1 cellular context compared by ENCODE assay signal in the genomic region with DNA sequence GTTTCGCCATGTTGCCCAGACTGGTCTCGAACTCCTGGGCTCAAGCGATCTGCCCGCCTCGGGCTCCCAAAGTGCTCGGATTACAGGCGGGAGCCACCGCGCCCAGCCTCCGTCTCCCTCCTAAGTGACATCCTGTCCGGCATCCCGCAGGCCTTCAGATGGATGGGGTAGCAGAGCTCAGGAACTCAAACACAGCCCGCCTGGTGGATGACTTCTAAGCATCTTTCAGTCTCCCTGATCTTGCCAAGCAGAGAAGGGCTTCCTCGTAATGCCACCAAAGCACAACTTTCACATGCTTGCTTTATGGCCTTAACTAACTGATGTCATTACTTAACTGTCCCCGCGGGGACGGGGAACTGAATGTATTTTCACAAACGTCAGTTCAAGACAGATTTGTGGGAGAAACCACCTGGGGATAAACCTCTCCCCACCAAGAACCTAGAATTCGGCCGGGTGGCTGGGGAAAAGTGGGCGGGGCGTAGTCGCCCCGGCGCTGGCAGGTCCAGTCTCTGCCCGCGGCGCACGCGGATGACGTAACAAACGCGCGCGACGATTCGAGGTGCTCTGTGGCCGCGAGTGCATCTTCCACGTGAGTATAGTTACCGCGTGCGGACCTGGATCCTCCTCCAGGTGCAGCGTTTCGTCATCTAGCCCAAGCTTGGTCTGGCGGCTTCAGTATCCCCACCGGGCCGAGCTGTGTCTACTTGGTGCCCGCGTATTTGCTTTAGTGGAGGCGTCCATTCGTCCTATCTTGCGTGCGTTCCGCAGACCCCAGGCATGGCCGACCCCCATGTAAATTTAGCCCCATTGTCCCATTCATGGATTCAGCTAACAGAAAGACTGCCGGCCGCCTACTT.
TF ChIP-seq lines count a peak whose summit lies in the region.

A gene with protein sequence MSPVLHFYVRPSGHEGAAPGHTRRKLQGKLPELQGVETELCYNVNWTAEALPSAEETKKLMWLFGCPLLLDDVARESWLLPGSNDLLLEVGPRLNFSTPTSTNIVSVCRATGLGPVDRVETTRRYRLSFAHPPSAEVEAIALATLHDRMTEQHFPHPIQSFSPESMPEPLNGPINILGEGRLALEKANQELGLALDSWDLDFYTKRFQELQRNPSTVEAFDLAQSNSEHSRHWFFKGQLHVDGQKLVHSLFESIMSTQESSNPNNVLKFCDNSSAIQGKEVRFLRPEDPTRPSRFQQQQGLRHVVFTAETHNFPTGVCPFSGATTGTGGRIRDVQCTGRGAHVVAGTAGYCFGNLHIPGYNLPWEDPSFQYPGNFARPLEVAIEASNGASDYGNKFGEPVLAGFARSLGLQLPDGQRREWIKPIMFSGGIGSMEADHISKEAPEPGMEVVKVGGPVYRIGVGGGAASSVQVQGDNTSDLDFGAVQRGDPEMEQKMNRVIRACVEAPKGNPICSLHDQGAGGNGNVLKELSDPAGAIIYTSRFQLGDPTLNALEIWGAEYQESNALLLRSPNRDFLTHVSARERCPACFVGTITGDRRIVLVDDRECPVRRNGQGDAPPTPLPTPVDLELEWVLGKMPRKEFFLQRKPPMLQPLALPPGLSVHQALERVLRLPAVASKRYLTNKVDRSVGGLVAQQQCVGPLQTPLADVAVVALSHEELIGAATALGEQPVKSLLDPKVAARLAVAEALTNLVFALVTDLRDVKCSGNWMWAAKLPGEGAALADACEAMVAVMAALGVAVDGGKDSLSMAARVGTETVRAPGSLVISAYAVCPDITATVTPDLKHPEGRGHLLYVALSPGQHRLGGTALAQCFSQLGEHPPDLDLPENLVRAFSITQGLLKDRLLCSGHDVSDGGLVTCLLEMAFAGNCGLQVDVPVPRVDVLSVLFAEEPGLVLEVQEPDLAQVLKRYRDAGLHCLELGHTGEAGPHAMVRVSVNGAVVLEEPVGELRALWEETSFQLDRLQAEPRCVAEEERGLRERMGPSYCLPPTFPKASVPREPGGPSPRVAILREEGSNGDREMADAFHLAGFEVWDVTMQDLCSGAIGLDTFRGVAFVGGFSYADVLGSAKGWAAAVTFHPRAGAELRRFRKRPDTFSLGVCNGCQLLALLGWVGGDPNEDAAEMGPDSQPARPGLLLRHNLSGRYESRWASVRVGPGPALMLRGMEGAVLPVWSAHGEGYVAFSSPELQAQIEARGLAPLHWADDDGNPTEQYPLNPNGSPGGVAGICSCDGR (N-terminal part only) (plus strand): TSS at position 539 of the 857 bp plus-strand sequence. CDS start 4,649 bp downstream, outside the sequence.

TF ChIP-seq in HEK293, 187 proteins besides CTCF, POLR2A, EP300 and RAD21 (continued from another document and continues in another):
- peak; percentile 63 for TF ChIP-seq ZNF335 (tag by site-specific recombination; conservative IDR thresholded peaks at IDR 0.05)
- no peak for TF ChIP-seq ZNF16 (tag by site-specific recombination; IDR thresholded peaks at IDR 0.05; ENCODE audit: low read depth)
- TF ChIP-seq ZNF366 (tag by site-specific recombination; conservative IDR thresholded peaks at IDR 0.05), result no peak
- TF ChIP-seq, protein P1, sequence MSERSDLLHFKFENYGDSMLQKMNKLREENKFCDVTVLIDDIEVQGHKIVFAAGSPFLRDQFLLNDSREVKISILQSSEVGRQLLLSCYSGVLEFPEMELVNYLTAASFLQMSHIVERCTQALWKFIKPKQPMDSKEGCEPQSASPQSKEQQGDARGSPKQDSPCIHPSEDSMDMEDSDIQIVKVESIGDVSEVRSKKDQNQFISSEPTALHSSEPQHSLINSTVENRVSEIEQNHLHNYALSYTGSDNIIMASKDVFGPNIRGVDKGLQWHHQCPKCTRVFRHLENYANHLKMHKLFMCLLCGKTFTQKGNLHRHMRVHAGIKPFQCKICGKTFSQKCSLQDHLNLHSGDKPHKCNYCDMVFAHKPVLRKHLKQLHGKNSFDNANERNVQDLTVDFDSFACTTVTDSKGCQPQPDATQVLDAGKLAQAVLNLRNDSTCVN (tag by site-specific recombination; optimal IDR thresholded peaks at IDR 0.05), result peak; percentile 75
- TF ChIP-seq ZNF610 (tag by site-specific recombination; IDR thresholded peaks at IDR 0.05; ENCODE audit: borderline replicate concordance), result 0 out of 2 replicates have a peak, but pooled peaks have one; percentile 20
- TF ChIP-seq, protein P2, sequence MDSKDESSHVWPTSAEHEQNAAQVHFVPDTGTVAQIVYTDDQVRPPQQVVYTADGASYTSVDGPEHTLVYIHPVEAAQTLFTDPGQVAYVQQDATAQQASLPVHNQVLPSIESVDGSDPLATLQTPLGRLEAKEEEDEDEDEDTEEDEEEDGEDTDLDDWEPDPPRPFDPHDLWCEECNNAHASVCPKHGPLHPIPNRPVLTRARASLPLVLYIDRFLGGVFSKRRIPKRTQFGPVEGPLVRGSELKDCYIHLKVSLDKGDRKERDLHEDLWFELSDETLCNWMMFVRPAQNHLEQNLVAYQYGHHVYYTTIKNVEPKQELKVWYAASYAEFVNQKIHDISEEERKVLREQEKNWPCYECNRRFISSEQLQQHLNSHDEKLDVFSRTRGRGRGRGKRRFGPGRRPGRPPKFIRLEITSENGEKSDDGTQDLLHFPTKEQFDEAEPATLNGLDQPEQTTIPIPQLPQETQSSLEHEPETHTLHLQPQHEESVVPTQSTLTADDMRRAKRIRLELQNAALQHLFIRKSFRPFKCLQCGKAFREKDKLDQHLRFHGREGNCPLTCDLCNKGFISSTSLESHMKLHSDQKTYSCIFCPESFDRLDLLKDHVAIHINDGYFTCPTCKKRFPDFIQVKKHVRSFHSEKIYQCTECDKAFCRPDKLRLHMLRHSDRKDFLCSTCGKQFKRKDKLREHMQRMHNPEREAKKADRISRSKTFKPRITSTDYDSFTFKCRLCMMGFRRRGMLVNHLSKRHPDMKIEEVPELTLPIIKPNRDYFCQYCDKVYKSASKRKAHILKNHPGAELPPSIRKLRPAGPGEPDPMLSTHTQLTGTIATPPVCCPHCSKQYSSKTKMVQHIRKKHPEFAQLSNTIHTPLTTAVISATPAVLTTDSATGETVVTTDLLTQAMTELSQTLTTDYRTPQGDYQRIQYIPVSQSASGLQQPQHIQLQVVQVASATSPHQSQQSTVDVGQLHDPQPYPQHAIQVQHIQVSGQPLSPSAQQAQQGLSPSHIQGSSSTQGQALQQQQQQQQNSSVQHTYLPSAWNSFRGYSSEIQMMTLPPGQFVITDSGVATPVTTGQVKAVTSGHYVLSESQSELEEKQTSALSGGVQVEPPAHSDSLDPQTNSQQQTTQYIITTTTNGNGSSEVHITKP (tag by site-specific recombination; IDR thresholded peaks at IDR 0.05), result peak; percentile 96
- TF ChIP-seq SP2 (tag by site-specific recombination; IDR thresholded peaks at IDR 0.05), result peak; percentile 66
- TF ChIP-seq ZNF391 (tag by site-specific recombination; IDR thresholded peaks at IDR 0.05; ENCODE audit: borderline replicate concordance, low read depth), result 0 out of 2 replicates have a peak, but pooled peaks have one; percentile 45
- no peak for TF ChIP-seq ZNF350 (tag by site-specific recombination; IDR thresholded peaks at IDR 0.05)
- no peak for TF ChIP-seq ZNF404 (tag by site-specific recombination; IDR thresholded peaks at IDR 0.05)
- TF ChIP-seq, protein P3, sequence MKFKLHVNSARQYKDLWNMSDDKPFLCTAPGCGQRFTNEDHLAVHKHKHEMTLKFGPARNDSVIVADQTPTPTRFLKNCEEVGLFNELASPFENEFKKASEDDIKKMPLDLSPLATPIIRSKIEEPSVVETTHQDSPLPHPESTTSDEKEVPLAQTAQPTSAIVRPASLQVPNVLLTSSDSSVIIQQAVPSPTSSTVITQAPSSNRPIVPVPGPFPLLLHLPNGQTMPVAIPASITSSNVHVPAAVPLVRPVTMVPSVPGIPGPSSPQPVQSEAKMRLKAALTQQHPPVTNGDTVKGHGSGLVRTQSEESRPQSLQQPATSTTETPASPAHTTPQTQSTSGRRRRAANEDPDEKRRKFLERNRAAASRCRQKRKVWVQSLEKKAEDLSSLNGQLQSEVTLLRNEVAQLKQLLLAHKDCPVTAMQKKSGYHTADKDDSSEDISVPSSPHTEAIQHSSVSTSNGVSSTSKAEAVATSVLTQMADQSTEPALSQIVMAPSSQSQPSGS (tag by site-specific recombination; IDR thresholded peaks at IDR 0.05; ENCODE audit: low read depth), result peak; percentile 97
- no peak for TF ChIP-seq ZNF48 (tag by site-specific recombination; IDR thresholded peaks at IDR 0.05)
- no peak; the same call in 1 of the 2 replicates for TF ChIP-seq ZNF24 (tag by site-specific recombination; IDR thresholded peaks at IDR 0.05)
- TF ChIP-seq ZBTB1 (tag by site-specific recombination; IDR thresholded peaks at IDR 0.05), result no peak
- no peak for TF ChIP-seq ZNF157 (tag by site-specific recombination; IDR thresholded peaks at IDR 0.05)
- TF ChIP-seq, protein P4, sequence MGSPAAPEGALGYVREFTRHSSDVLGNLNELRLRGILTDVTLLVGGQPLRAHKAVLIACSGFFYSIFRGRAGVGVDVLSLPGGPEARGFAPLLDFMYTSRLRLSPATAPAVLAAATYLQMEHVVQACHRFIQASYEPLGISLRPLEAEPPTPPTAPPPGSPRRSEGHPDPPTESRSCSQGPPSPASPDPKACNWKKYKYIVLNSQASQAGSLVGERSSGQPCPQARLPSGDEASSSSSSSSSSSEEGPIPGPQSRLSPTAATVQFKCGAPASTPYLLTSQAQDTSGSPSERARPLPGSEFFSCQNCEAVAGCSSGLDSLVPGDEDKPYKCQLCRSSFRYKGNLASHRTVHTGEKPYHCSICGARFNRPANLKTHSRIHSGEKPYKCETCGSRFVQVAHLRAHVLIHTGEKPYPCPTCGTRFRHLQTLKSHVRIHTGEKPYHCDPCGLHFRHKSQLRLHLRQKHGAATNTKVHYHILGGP (tag by site-specific recombination; IDR thresholded peaks at IDR 0.05), result 0 out of 2 replicates have a peak, but pooled peaks have one; percentile 36
- TF ChIP-seq, protein P5, sequence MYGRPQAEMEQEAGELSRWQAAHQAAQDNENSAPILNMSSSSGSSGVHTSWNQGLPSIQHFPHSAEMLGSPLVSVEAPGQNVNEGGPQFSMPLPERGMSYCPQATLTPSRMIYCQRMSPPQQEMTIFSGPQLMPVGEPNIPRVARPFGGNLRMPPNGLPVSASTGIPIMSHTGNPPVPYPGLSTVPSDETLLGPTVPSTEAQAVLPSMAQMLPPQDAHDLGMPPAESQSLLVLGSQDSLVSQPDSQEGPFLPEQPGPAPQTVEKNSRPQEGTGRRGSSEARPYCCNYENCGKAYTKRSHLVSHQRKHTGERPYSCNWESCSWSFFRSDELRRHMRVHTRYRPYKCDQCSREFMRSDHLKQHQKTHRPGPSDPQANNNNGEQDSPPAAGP (tag by site-specific recombination; IDR thresholded peaks at IDR 0.05), result peak; percentile 45
- no peak for TF ChIP-seq ZNF223 (tag by site-specific recombination; IDR thresholded peaks at IDR 0.05)
- TF ChIP-seq ZNF354C (tag by site-specific recombination; IDR thresholded peaks at IDR 0.05; ENCODE audit: borderline replicate concordance, low read depth), result no peak
- peak; percentile 79 for TF ChIP-seq ZNF660 (tag by site-specific recombination; IDR thresholded peaks at IDR 0.05)
- TF ChIP-seq ZNF239 (tag by site-specific recombination; IDR thresholded peaks at IDR 0.05), result 0 out of 2 replicates have a peak, but pooled peaks have one; percentile 8
- 0 out of 2 replicates have a peak, but pooled peaks have one; percentile 71 for TF ChIP-seq ZNF501 (tag by site-specific recombination; IDR thresholded peaks at IDR 0.05)
- TF ChIP-seq KLF9 (tag by site-specific recombination; IDR thresholded peaks at IDR 0.05; ENCODE audit: low read depth), result peak; percentile 84
- TF ChIP-seq, protein P6, sequence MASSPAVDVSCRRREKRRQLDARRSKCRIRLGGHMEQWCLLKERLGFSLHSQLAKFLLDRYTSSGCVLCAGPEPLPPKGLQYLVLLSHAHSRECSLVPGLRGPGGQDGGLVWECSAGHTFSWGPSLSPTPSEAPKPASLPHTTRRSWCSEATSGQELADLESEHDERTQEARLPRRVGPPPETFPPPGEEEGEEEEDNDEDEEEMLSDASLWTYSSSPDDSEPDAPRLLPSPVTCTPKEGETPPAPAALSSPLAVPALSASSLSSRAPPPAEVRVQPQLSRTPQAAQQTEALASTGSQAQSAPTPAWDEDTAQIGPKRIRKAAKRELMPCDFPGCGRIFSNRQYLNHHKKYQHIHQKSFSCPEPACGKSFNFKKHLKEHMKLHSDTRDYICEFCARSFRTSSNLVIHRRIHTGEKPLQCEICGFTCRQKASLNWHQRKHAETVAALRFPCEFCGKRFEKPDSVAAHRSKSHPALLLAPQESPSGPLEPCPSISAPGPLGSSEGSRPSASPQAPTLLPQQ (tag by site-specific recombination; IDR thresholded peaks at IDR 0.05), result 0 out of 2 replicates have a peak, but pooled peaks have one; percentile 15
- peak; percentile 56; the same call in 1 of the 2 replicates for TF ChIP-seq ZBTB7A (tag by site-specific recombination; IDR thresholded peaks at IDR 0.05; ENCODE audit: low read depth)
- TF ChIP-seq BCL11B (tag by site-specific recombination; IDR thresholded peaks at IDR 0.05; ENCODE audit: low read depth), result no peak; the same call in 1 of the 2 replicates
- TF ChIP-seq ZEB2 (tag by site-specific recombination; IDR thresholded peaks at IDR 0.05), result 0 out of 2 replicates have a peak, but pooled peaks have one; percentile 46
- TF ChIP-seq HOXC10 (CRISPR knock-in tag; IDR thresholded peaks at IDR 0.05), result no peak
- TF ChIP-seq ZNF324 (tag by site-specific recombination; IDR thresholded peaks at IDR 0.05), result peak; percentile 65; the same call in 1 of the 2 replicates
- TF ChIP-seq ZNF549 (tag by site-specific recombination; IDR thresholded peaks at IDR 0.05), result no peak
- peak; percentile 85 for TF ChIP-seq SP3 (tag by site-specific recombination; IDR thresholded peaks at IDR 0.05)
- no peak for TF ChIP-seq ZNF140 (tag by site-specific recombination; IDR thresholded peaks at IDR 0.05)
- TF ChIP-seq ZNF777 (tag by site-specific recombination; IDR thresholded peaks at IDR 0.05; ENCODE audit: borderline replicate concordance), result 0 out of 2 replicates have a peak, but pooled peaks have one; percentile 8
- TF ChIP-seq ZFHX2 (tag by site-specific recombination; conservative IDR thresholded peaks at IDR 0.05), result peak; percentile 23; the same call in 1 of the 2 replicates
- 0 out of 2 replicates have a peak, but pooled peaks have one; percentile 17 for TF ChIP-seq ZNF623 (tag by site-specific recombination; IDR thresholded peaks at IDR 0.05)
- peak; percentile 34; the same call in 1 of the 2 replicates for TF ChIP-seq ZNF184 (tag by site-specific recombination; IDR thresholded peaks at IDR 0.05)
- TF ChIP-seq ZIC2 (tag by site-specific recombination; IDR thresholded peaks at IDR 0.05), result peak; percentile 27
- TF ChIP-seq ZNF596 (tag by site-specific recombination; IDR thresholded peaks at IDR 0.05), result no peak
- no peak for TF ChIP-seq ZNF843 (tag by site-specific recombination; IDR thresholded peaks at IDR 0.05)
- TF ChIP-seq SETDB1 (IDR thresholded peaks at IDR 0.05; ENCODE audit: insufficient read length, low read length), result no peak
- TF ChIP-seq, protein P7, sequence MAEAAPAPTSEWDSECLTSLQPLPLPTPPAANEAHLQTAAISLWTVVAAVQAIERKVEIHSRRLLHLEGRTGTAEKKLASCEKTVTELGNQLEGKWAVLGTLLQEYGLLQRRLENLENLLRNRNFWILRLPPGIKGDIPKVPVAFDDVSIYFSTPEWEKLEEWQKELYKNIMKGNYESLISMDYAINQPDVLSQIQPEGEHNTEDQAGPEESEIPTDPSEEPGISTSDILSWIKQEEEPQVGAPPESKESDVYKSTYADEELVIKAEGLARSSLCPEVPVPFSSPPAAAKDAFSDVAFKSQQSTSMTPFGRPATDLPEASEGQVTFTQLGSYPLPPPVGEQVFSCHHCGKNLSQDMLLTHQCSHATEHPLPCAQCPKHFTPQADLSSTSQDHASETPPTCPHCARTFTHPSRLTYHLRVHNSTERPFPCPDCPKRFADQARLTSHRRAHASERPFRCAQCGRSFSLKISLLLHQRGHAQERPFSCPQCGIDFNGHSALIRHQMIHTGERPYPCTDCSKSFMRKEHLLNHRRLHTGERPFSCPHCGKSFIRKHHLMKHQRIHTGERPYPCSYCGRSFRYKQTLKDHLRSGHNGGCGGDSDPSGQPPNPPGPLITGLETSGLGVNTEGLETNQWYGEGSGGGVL (tag by site-specific recombination; IDR thresholded peaks at IDR 0.05), result no peak
- no peak for TF ChIP-seq ZNF626 (tag by site-specific recombination; IDR thresholded peaks at IDR 0.05)
